19 cellular contexts compared by ENCODE assay signal in genomic region chr13:80256352-80256932, GRCh38.
DNase-seq lines count a peak whose midpoint lies in the region; ATAC-seq and TF ChIP-seq lines count a peak whose summit lies in the region.
"Had no signal": no experiment of that assay in that cellular context is flagged by ENCODE, and none has a peak within 500 bp of the region (broad histone marks: within the 10 kb centered on the region; RNA-seq: fewer than 3 reads in every experiment).

No MANE protein-coding gene starts in this region.

- DNase-seq in epithelial cell of esophagus (ENCODE audit: low read depth) (peak; percentile 10), midbrain (lab: John Stamatoyannopoulos, UW) (no peak), mesenteric fat pad (ENCODE audit: low spot score) (no peak)
- DNase-seq in activated naive CD4-positive, alpha-beta T cell (lab: John Stamatoyannopoulos, UW) = no peak
- DNase-seq: activated CD8-positive, alpha-beta memory T cell treated with anti-CD3 and anti-CD28 coated beads, Interleukin-2, amount 50 U/mL, for 48 hours; erythroblast; NCI-H2029; NK-92 treated with Interleukin-12 subunit alpha and Interleukin-12 subunit beta, amount 100 ng/mL, for 24 hours; SJCRH30; substantia nigra had no signal

- H3K4me3 ChIP-seq in epithelial cell of esophagus (ENCODE audit: low read length) = no peak overlapping the region
- H3K4me3 ChIP-seq: BLaER1 treated with 17β-estradiol and CSF1 and Interleukin-3, amounts not matched to agents 10 nM and 100 nM; hepatocyte; K562; lung; SJCRH30; smooth muscle cell had no signal

- no peak for TF ChIP-seq CTCF in epithelial cell of esophagus (IDR thresholded peaks at IDR 0.05; ENCODE audit: insufficient read depth, low read depth, low read length, missing control alignments)

- ATAC-seq in GM18868 (IDR thresholded peaks at IDR 0.05; ENCODE audit: unreplicated experiment) = peak; percentile 97
- peak; percentile 64 for ATAC-seq in GM21390 (IDR thresholded peaks at IDR 0.05; ENCODE audit: unreplicated experiment)
- ATAC-seq in HG02943 (IDR thresholded peaks at IDR 0.05; ENCODE audit: low read depth, unreplicated experiment) = peak; percentile 56
- ATAC-seq in activated CD4-positive, CD25-positive, alpha-beta regulatory T cell treated with anti-CD3 and anti-CD28 coated beads, Interleukin-2, amount 50 U/mL, for 24 hours = no peak
- ATAC-seq: K562 had no signal

Comparison
In these comparisons a context has a peak if more than half of its experiments do, and no peak if none do; other contexts are left out.
1. ATAC-seq: peak in GM18868 (single experiment), GM21390 (single experiment) and HG02943 (single experiment); none in activated CD4-positive, CD25-positive, alpha-beta regulatory T cell treated with anti-CD3 and anti-CD28 coated beads, Interleukin-2, amount 50 U/mL, for 24 hours (0 of 2).